ENCODE assay signal across 8 cellular contexts in the genomic region with DNA sequence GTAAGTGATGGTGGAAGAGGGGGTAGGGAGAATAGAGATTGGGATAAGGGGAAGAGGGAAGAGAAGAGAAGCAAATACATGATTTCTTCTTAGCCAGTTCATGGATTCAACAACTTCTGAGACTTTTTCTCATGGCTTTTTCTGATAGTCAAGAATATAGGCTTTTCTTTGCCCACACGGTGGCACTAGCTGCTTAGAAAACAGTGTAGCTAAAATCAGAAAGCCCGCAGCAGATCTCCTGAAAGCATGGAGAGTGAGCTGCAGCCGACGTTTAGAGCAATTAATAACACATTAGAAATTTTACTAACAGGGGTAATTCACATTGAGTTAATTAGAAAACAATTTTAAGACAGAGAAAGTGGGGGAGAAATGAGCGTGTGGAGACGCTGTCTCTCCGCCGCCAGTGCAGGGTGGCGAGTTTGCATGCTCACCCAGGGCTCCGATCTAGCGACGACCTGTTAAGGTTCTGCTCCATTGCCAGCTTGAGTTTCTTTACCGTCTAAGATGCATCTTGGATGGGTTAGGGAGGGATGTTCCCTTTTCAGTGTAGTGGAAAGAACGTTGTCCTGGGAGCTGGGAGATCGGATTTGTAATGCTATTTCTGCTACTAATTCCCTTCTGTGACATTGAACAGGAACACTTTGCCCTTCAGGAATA. TPM values are rescaled to one million over a fixed set of nuclear protein-coding genes. Genes with fewer than 3 reads are reported as not detected.
DNase-seq lines count a peak whose midpoint lies in the region; ATAC-seq, FAIRE-seq and TF ChIP-seq lines count a peak whose summit lies in the region.

No MANE protein-coding gene starts in this region.

- H3K4me3 ChIP-seq in kidney (ENCODE audit: low read length in 2 of 2): peak overlapping the region; percentile 57 to 58

- no peaks in the 10 kb centered on the region for H3K36me3 ChIP-seq in kidney (ENCODE audit: control insufficient read depth in 1 of 2, insufficient read depth in 2 of 2, low read length in 2 of 2)

- peak; percentile 63 for FAIRE-seq in kidney (lab: Jason Lieb, UNC)

- no peaks in the 10 kb centered on the region for H3K4me1 ChIP-seq in kidney (ENCODE audit: control insufficient read depth in 1 of 2, insufficient read depth in 1 of 2, low read depth in 1 of 2, low read length in 2 of 2)

- peak; percentile 81 for TF ChIP-seq CTCF in kidney (IDR thresholded peaks at IDR 0.05; ENCODE audit: borderline replicate concordance, extremely low read depth, insufficient read depth)

- H3K9me3 ChIP-seq in kidney (ENCODE audit: control insufficient read depth in 1 of 2, low read length in 2 of 2): no peaks in the 10 kb centered on the region

- ATAC-seq in GM21576 (IDR thresholded peaks at IDR 0.05; ENCODE audit: unreplicated experiment) (peak; percentile 60), HG02623 (IDR thresholded peaks at IDR 0.05; ENCODE audit: unreplicated experiment) (no peak)

- peak overlapping the region; percentile 8 to 21 for H3K9ac ChIP-seq in kidney (ENCODE audit: low read length in 2 of 2)

- H3K27ac ChIP-seq in kidney (ENCODE audit: low read depth in 2 of 2, low read length in 2 of 2): no peak overlapping the region

- intact Hi-C loops in kidney (cut with DNase I): loop anchor here (10.0 kb wide), 1 partner anchor 110 kb away; no protein-coding TSS in a partner anchor

- peak; percentile 72 for DNase-seq in DMS53 (lab: John Stamatoyannopoulos, UW)
- DNase-seq in MV-4-11 (lab: John Stamatoyannopoulos, UW): peak; percentile 40
- peak in 4 of 5 donors; percentile 14 to 34 (median 23) for DNase-seq in T-helper 1 cell
- DNase-seq in cerebellar cortex (ENCODE audit: low spot score): peak; percentile 80
- DNase-seq in kidney: no peak
- peak in 3 of 4 experiments; percentile 11 to 17 (median 16) for DNase-seq in stimulated activated CD4-positive, alpha-beta T cell treated with anti-CD3 and anti-CD28 coated beads, Interleukin-1b, Interleukin-23, amount 100 ng/mL, for 24 hours (ENCODE audit: low read depth in 4 of 4, low spot score in 1 of 4)

RNA-seq across cellular contexts. Expression of a gene that starts 3.3 kb away (rescaled TPM):
- 1.9 TPM for total RNA-seq in kidney
- polyA plus RNA-seq in kidney (ENCODE audit: insufficient read depth, low read depth, low replicate concordance): 1.4 TPM

RNA-seq across cellular contexts. Expression of a gene that starts 29.8 kb away (rescaled TPM):
- 13.4 TPM for total RNA-seq in kidney
- 49.3 TPM for polyA plus RNA-seq in kidney (ENCODE audit: insufficient read depth, low read depth, low replicate concordance)

RNA-seq across cellular contexts. Expression of a gene that starts 33.5 kb away (rescaled TPM):
- not detected for total RNA-seq in kidney
- polyA plus RNA-seq in kidney (ENCODE audit: insufficient read depth, low read depth, low replicate concordance): not detected

RNA-seq across cellular contexts. Expression of a gene that starts 54.4 kb away (rescaled TPM):
- 16.5 TPM for total RNA-seq in kidney
- 4.0 TPM for polyA plus RNA-seq in kidney (ENCODE audit: insufficient read depth, low read depth, low replicate concordance)
